In genomic region chr6:125844989-125845388, GRCh38 we compare ENCODE assay signal across 18 cellular contexts. TPM values are rescaled to one million over a fixed set of nuclear protein-coding genes. Genes with fewer than 3 reads are reported as not detected.
DNase-seq lines count a peak whose midpoint lies in the region; ATAC-seq and TF ChIP-seq lines count a peak whose summit lies in the region.
"Had no signal": no experiment of that assay in that cellular context is flagged by ENCODE, and none has a peak within 500 bp of the region (broad histone marks: within the 10 kb centered on the region; RNA-seq: fewer than 3 reads in every experiment).

No MANE protein-coding gene starts in this region.

- no peak overlapping the region for H3K9ac ChIP-seq in parathyroid adenoma

- H3K79me2 ChIP-seq in parathyroid adenoma = peaks cover 3% of the 10 kb centered on the region

- H3K27me3 ChIP-seq in BE2C (no peaks in the 10 kb centered on the region), gastroesophageal sphincter (no peaks in the 10 kb centered on the region), parathyroid adenoma (ENCODE audit: control insufficient read depth, insufficient read depth, low read length) (no peaks in the 10 kb centered on the region)
- H3K27me3 ChIP-seq: left lung had no signal

- 25 to 60% methylated on average over 5 of the region's 5 CpGs for WGBS in gastroesophageal sphincter (ENCODE audit: low coverage in 1 of 2), 2 donors

- no peaks in the 10 kb centered on the region for H3K9me3 ChIP-seq in BE2C
- H3K9me3 ChIP-seq in gastroesophageal sphincter = no peaks in the 10 kb centered on the region
- no peaks in the 10 kb centered on the region for H3K9me3 ChIP-seq in parathyroid adenoma (ENCODE audit: control insufficient read depth, low read length)
- H3K9me3 ChIP-seq: left lung had no signal

- DNase-seq in BE2C (peak; percentile 58), NCI-H748 treated with DMSO at 0.1 percent for 48 hours (lab: John Stamatoyannopoulos, UW) (peak; percentile 74), mucosa of gallbladder (ENCODE audit: low spot score) (no peak), SKM-1 (lab: John Stamatoyannopoulos, UW; ENCODE audit: unreplicated experiment) (no peak)
- no peak for DNase-seq in activated CD4-positive, alpha-beta T cell treated with anti-CD3 and anti-CD28 coated beads, Interleukin-2, amount 50 U/mL, for 48 hours
- DNase-seq: activated CD8-positive, alpha-beta T cell treated with anti-CD3 and anti-CD28 coated beads, Interleukin-2, amount 10 ng/mL, durations not matched to agents 7 days and 5 days; central memory CD4-positive, alpha-beta T cell; Karpas-422; left lung; NCI-H1417 treated with DMSO at 0.1 percent for 48 hours; NCI-H226; SIG-M5; T-helper 17 cell had no signal

- TF ChIP-seq CTCF in BE2C (IDR thresholded peaks at IDR 0.05; ENCODE audit: low read depth, low read length) (no peak), gastroesophageal sphincter (IDR thresholded peaks at IDR 0.05) (no peak), parathyroid adenoma (IDR thresholded peaks at IDR 0.05) (no peak)

- no peak for TF ChIP-seq POLR2A in gastroesophageal sphincter (IDR thresholded peaks at IDR 0.05)

- ATAC-seq in gastroesophageal sphincter (no peak), GM21515 (IDR thresholded peaks at IDR 0.05; ENCODE audit: unreplicated experiment) (no peak)
- ATAC-seq: activated CD8-positive, alpha-beta T cell treated with anti-CD3 and anti-CD28 coated beads, Interleukin-2, amount 10 ng/mL, durations not matched to agents 7 days and 5 days; HCT116; stimulated activated effector memory CD8-positive, alpha-beta T cell treated with anti-CD3 and anti-CD28 coated beads, Interleukin-12 subunit alpha, Interleukin-12 subunit beta, amount 100 ng/mL, for 72 hours; T-helper 17 cell had no signal

- TF ChIP-seq EP300 in gastroesophageal sphincter (IDR thresholded peaks at IDR 0.05) = no peak

- peaks cover 11% of the 10 kb centered on the region for H3K36me3 ChIP-seq in BE2C
- no peaks in the 10 kb centered on the region for H3K36me3 ChIP-seq in gastroesophageal sphincter
- H3K36me3 ChIP-seq in parathyroid adenoma (ENCODE audit: control insufficient read depth, insufficient read depth, low read length) = no peaks in the 10 kb centered on the region
- H3K36me3 ChIP-seq: left lung had no signal

- peak overlapping the region in 3 of 4 donors; percentile 4 to 25 (median 9) for H3K27ac ChIP-seq in gastroesophageal sphincter
- peak overlapping the region; percentile 58 for H3K27ac ChIP-seq in parathyroid adenoma
- H3K27ac ChIP-seq: left lung had no signal

- H3K4me3 ChIP-seq in BE2C (ENCODE audit: low read depth, low read length) (peak overlapping the region; percentile 39), gastroesophageal sphincter (no peak overlapping the region), parathyroid adenoma (ENCODE audit: low read depth, low read length) (no peak overlapping the region)
- H3K4me3 ChIP-seq: left lung had no signal

- H3K4me2 ChIP-seq in parathyroid adenoma (ENCODE audit: low read length) = no peak overlapping the region

- H2AFZ ChIP-seq in parathyroid adenoma = peak overlapping the region; percentile 30

- H3K4me1 ChIP-seq in BE2C = peaks cover 51% of the 10 kb centered on the region
- H3K4me1 ChIP-seq in gastroesophageal sphincter = peaks cover 0 to 27% (median 0%) of the 10 kb centered on the region in 3 donors
- peaks cover 2% of the 10 kb centered on the region for H3K4me1 ChIP-seq in parathyroid adenoma

RNA-seq across cellular contexts. Expression of gene NCOA7, which starts 54.2 kb away (rescaled TPM):
- polyA plus RNA-seq in BE2C (2012; ENCODE audit: insufficient read depth, insufficient read length, low read depth) = 72.5 TPM
- total RNA-seq in gastroesophageal sphincter (10 to 100 TPM; 18.1 to 31.4 (median 26.7) TPM), mucosa of gallbladder (41.9 TPM)

Comparison
In these comparisons a context has a peak if more than half of its experiments do, and no peak if none do; other contexts are left out.
1. DNase-seq: peak in BE2C (single experiment) and NCI-H748 treated with DMSO at 0.1 percent for 48 hours (single experiment); none in mucosa of gallbladder (single experiment), activated CD4-positive, alpha-beta T cell treated with anti-CD3 and anti-CD28 coated beads, Interleukin-2, amount 50 U/mL, for 48 hours (0 of 2) and SKM-1 (single experiment).